ENCODE assay signal across 20 cellular contexts in genomic region chr1:205670143-205670431, GRCh38. TPM values are rescaled to one million over a fixed set of nuclear protein-coding genes. Genes with fewer than 3 reads are reported as not detected.
DNase-seq lines count a peak whose midpoint lies in the region; ATAC-seq, FAIRE-seq and TF ChIP-seq lines count a peak whose summit lies in the region.
"Had no signal": no experiment of that assay in that cellular context is flagged by ENCODE, and none has a peak within 500 bp of the region (broad histone marks: within the 10 kb centered on the region; RNA-seq: fewer than 3 reads in every experiment).

No MANE protein-coding gene starts in this region.

- TF ChIP-seq CTCF in nephron progenitor cell (IDR thresholded peaks at IDR 0.05), result no peak

- POLR2A ChIA-PET in naive thymus-derived CD4-positive, alpha-beta T cell (lab: Charles Lee), result no interaction called here

- no peak for FAIRE-seq in frontal cortex (lab: Jason Lieb, UNC)

- H3K4me3 Mint-ChIP-seq in IgD-negative memory B cell (peak overlapping the region; percentile 72 to 89 (median 81)), nephron progenitor cell (peak overlapping the region; percentile 66)
- H3K4me3 Mint-ChIP-seq in naive thymus-derived CD4-positive, alpha-beta T cell, result no peak overlapping the region
- H3K4me3 Mint-ChIP-seq: activated CD4-positive, alpha-beta T cell treated with anti-CD3 and anti-CD28 coated beads, Interleukin-2, amount 10 ng/mL, durations not matched to agents 7 days and 5 days; activated T-cell treated with anti-CD3 and anti-CD28 coated beads, Interleukin-2, amount 50 U/mL, for 24 hours; effector memory CD8-positive, alpha-beta T cell; T-helper 1 cell treated with Interleukin-12 subunit alpha and Interleukin-12 subunit beta and Interleukin-4 antibody, amounts not matched to agents 30 μg/mL and 1 μg/mL, for 36 hours had no signal

- WGBS in ectodermal cell, 2 experiments, result 23 to 25% methylated on average over 4 of the region's 4 CpGs

- ATAC-seq in naive thymus-derived CD4-positive, alpha-beta T cell, result no peak
- ATAC-seq: activated naive CD4-positive, alpha-beta T cell treated with anti-CD3 and anti-CD28 coated beads, Interleukin-2, amount 50 U/mL, for 72 hours; effector memory CD8-positive, alpha-beta T cell; left ventricle myocardium superior had no signal

- H3K27me3 ChIP-seq in BLaER1 (no peaks in the 10 kb centered on the region), ectodermal cell (ENCODE audit: control insufficient read depth, insufficient read depth, low read length, poor library complexity, severe bottlenecking) (no peaks in the 10 kb centered on the region)
- H3K27me3 ChIP-seq in naive thymus-derived CD4-positive, alpha-beta T cell (ENCODE audit: control insufficient read depth in 2 of 2, insufficient read depth in 2 of 2, low read length in 2 of 2), result no peaks in the 10 kb centered on the region

- intact Hi-C loops in naive thymus-derived CD4-positive, alpha-beta T cell (cut with micrococcal nuclease), result no loop called here

- no peaks in the 10 kb centered on the region for H3K36me3 Mint-ChIP-seq in IgD-negative memory B cell
- no peaks in the 10 kb centered on the region for H3K36me3 Mint-ChIP-seq in nephron progenitor cell (ENCODE audit: low read depth)
- H3K36me3 Mint-ChIP-seq in naive thymus-derived CD4-positive, alpha-beta T cell, result no peaks in the 10 kb centered on the region
- H3K36me3 Mint-ChIP-seq: activated naive CD4-positive, alpha-beta T cell treated with anti-CD3 and anti-CD28 coated beads, Interleukin-2, amount 50 U/mL, for 72 hours had no signal

- H3K27me3 Mint-ChIP-seq in IgD-negative memory B cell, result peaks cover 2% of the 10 kb centered on the region
- peaks cover 11% of the 10 kb centered on the region for H3K27me3 Mint-ChIP-seq in nephron progenitor cell (ENCODE audit: low read depth, poor library complexity)
- H3K27me3 Mint-ChIP-seq in naive thymus-derived CD4-positive, alpha-beta T cell, result peaks cover 0 to 18% (median 8%) of the 10 kb centered on the region in 5 donors

- H4K20me1 ChIP-seq in BLaER1, result no peaks in the 10 kb centered on the region

- no peak overlapping the region for H3K9ac ChIP-seq in BLaER1

- no peak overlapping the region for H3K27ac ChIP-seq in BLaER1
- H3K27ac ChIP-seq in ectodermal cell (ENCODE audit: insufficient read depth, low read depth, low read length, poor library complexity, severe bottlenecking), result peak overlapping the region; percentile 98
- H3K27ac ChIP-seq in naive thymus-derived CD4-positive, alpha-beta T cell (ENCODE audit: low read depth, low read length), result no peak overlapping the region
- H3K27ac ChIP-seq: sigmoid colon had no signal

- H3K36me3 ChIP-seq in BLaER1, result no peaks in the 10 kb centered on the region
- no peaks in the 10 kb centered on the region for H3K36me3 ChIP-seq in ectodermal cell (ENCODE audit: control insufficient read depth, insufficient read depth, low read length)
- H3K36me3 ChIP-seq in naive thymus-derived CD4-positive, alpha-beta T cell (ENCODE audit: control insufficient read depth in 2 of 3, insufficient read depth in 3 of 3, low read length in 3 of 3), result no peaks in the 10 kb centered on the region
- H3K36me3 ChIP-seq: sigmoid colon had no signal

- peaks cover 70% of the 10 kb centered on the region for H3K4me1 ChIP-seq in BLaER1
- peaks cover 80% of the 10 kb centered on the region for H3K4me1 ChIP-seq in ectodermal cell (ENCODE audit: control insufficient read depth, insufficient read depth, low read length)
- H3K4me1 ChIP-seq in naive thymus-derived CD4-positive, alpha-beta T cell (ENCODE audit: control insufficient read depth in 2 of 2, insufficient read depth in 2 of 2, low read length in 2 of 2), result no peaks in the 10 kb centered on the region
- H3K4me1 ChIP-seq: sigmoid colon had no signal

- peaks cover 46 to 59% (median 47%) of the 10 kb centered on the region in 3 donors for H3K4me1 Mint-ChIP-seq in IgD-negative memory B cell
- peaks cover 66% of the 10 kb centered on the region for H3K4me1 Mint-ChIP-seq in nephron progenitor cell
- H3K4me1 Mint-ChIP-seq in naive thymus-derived CD4-positive, alpha-beta T cell, result no peaks in the 10 kb centered on the region

- CTCF ChIA-PET in naive thymus-derived CD4-positive, alpha-beta T cell (lab: Charles Lee), result interaction anchor here (0.6 kb wide), 1 partner anchor 361 kb away, joined by 3 read pairs; no protein-coding TSS in a partner anchor

- H3K4me2 ChIP-seq in BLaER1, result peak overlapping the region; percentile 58; the same call in 1 of the 2 replicates

- DNase-seq in nephron progenitor cell (no peak), frontal cortex (ENCODE audit: low spot score in 2 of 2) (no peak), NCI-H446 (lab: John Stamatoyannopoulos, UW) (no peak)
- no peak for DNase-seq in naive thymus-derived CD4-positive, alpha-beta T cell
- DNase-seq in activated T-cell treated with anti-CD3 and anti-CD28 coated beads, Interleukin-2, amount 50 U/mL, for 48 hours, result no peak
- DNase-seq: ACHN; activated CD4-positive, alpha-beta T cell treated with anti-CD3 and anti-CD28 coated beads, Interleukin-2, amount 10 ng/mL, durations not matched to agents 7 days and 5 days; activated T-cell treated with anti-CD3 and anti-CD28 coated beads, Interleukin-2, amount 50 U/mL, for 24 hours; effector memory CD8-positive, alpha-beta T cell; IMR-90; left ventricle myocardium superior; NCI-H2081; NCI-H748 treated with DMSO at 0.1 percent for 48 hours; sigmoid colon; stimulated activated CD4-positive, alpha-beta T cell treated with anti-CD3 and anti-CD28 coated beads, Interleukin-4, amount 100 ng/mL, for 1 hour had no signal

- H3K9me3 ChIP-seq in BLaER1, result no peaks in the 10 kb centered on the region
- H3K9me3 ChIP-seq in ectodermal cell (ENCODE audit: control insufficient read depth, low read length), result no peaks in the 10 kb centered on the region
- no peaks in the 10 kb centered on the region for H3K9me3 ChIP-seq in naive thymus-derived CD4-positive, alpha-beta T cell (ENCODE audit: control insufficient read depth in 2 of 3, low read length in 3 of 3)
- H3K9me3 ChIP-seq: sigmoid colon had no signal

- peak overlapping the region; percentile 90 to 99 (median 98) for H3K27ac Mint-ChIP-seq in IgD-negative memory B cell
- H3K27ac Mint-ChIP-seq in nephron progenitor cell, result no peak overlapping the region
- H3K27ac Mint-ChIP-seq in naive thymus-derived CD4-positive, alpha-beta T cell, result no peak overlapping the region
- H3K27ac Mint-ChIP-seq: activated CD4-positive, alpha-beta T cell treated with anti-CD3 and anti-CD28 coated beads, Interleukin-2, amount 10 ng/mL, durations not matched to agents 7 days and 5 days; activated naive CD4-positive, alpha-beta T cell treated with anti-CD3 and anti-CD28 coated beads, Interleukin-2, amount 50 U/mL, for 72 hours; activated T-cell treated with anti-CD3 and anti-CD28 coated beads, Interleukin-2, amount 50 U/mL, for 24 hours; effector memory CD8-positive, alpha-beta T cell; T-helper 1 cell treated with Interleukin-12 subunit alpha and Interleukin-12 subunit beta and Interleukin-4 antibody, amounts not matched to agents 30 μg/mL and 1 μg/mL, for 36 hours had no signal

- no peaks in the 10 kb centered on the region for H3K9me3 Mint-ChIP-seq in IgD-negative memory B cell
- no peaks in the 10 kb centered on the region for H3K9me3 Mint-ChIP-seq in nephron progenitor cell
- H3K9me3 Mint-ChIP-seq in naive thymus-derived CD4-positive, alpha-beta T cell, result no peaks in the 10 kb centered on the region
- H3K9me3 Mint-ChIP-seq: activated CD4-positive, alpha-beta T cell treated with anti-CD3 and anti-CD28 coated beads, Interleukin-2, amount 10 ng/mL, durations not matched to agents 7 days and 5 days; activated naive CD4-positive, alpha-beta T cell treated with anti-CD3 and anti-CD28 coated beads, Interleukin-2, amount 50 U/mL, for 72 hours; activated T-cell treated with anti-CD3 and anti-CD28 coated beads, Interleukin-2, amount 50 U/mL, for 24 hours; effector memory CD8-positive, alpha-beta T cell; T-helper 1 cell treated with Interleukin-12 subunit alpha and Interleukin-12 subunit beta and Interleukin-4 antibody, amounts not matched to agents 30 μg/mL and 1 μg/mL, for 36 hours had no signal

- H3K4me3 ChIP-seq in BLaER1 (no peak overlapping the region), ectodermal cell (ENCODE audit: insufficient read depth, low read depth, low read length) (peak overlapping the region; percentile 26)
- no peak overlapping the region for H3K4me3 ChIP-seq in naive thymus-derived CD4-positive, alpha-beta T cell (ENCODE audit: low read length)
- H3K4me3 ChIP-seq: sigmoid colon had no signal

RNA-seq across cellular contexts. Expression of gene SLC45A3, which starts 10.2 kb away (rescaled TPM):
- 1.9 TPM for polyA plus RNA-seq in IgD-negative memory B cell
- 12.3 TPM for polyA plus RNA-seq in ectodermal cell (2013, experiment 1 of 4)
- 17.0 TPM for polyA plus RNA-seq in ectodermal cell (2013, experiment 2 of 4)
- polyA plus RNA-seq in ectodermal cell (2013, experiment 3 of 4), result 15.1 TPM
- polyA plus RNA-seq in ectodermal cell (2013, experiment 4 of 4), result 15.6 TPM
- 2.0 TPM for total RNA-seq in frontal cortex
- 1 to 10 TPM in 2 of 5 experiments, under 1 TPM in 3; 0.10 to 8.7 (median 0.54) TPM for total RNA-seq in naive thymus-derived CD4-positive, alpha-beta T cell
- polyA plus RNA-seq in naive thymus-derived CD4-positive, alpha-beta T cell, result not detected

RNA-seq across cellular contexts. Expression of gene ELK4, which starts 38.3 kb away (rescaled TPM):
- polyA plus RNA-seq in IgD-negative memory B cell, result 4.7 TPM
- 21.6 TPM for polyA plus RNA-seq in ectodermal cell (2013, experiment 1 of 4)
- polyA plus RNA-seq in ectodermal cell (2013, experiment 2 of 4), result 22.1 TPM
- polyA plus RNA-seq in ectodermal cell (2013, experiment 3 of 4), result 11.5 TPM
- polyA plus RNA-seq in ectodermal cell (2013, experiment 4 of 4), result 13.8 TPM
- 6.9 TPM for total RNA-seq in frontal cortex
- 100 to 1,000 TPM; 104 to 250 (median 156) TPM for total RNA-seq in naive thymus-derived CD4-positive, alpha-beta T cell
- polyA plus RNA-seq in naive thymus-derived CD4-positive, alpha-beta T cell, result 1 to 10 TPM; 4.0 to 7.3 TPM

Comparison
In these comparisons a context has a peak if more than half of its experiments do, and no peak if none do; other contexts are left out.
1. H3K27ac Mint-ChIP-seq: peak in IgD-negative memory B cell (3 of 3); none in nephron progenitor cell (single experiment) and naive thymus-derived CD4-positive, alpha-beta T cell (0 of 9).
2. H3K4me3 Mint-ChIP-seq: peak in IgD-negative memory B cell (4 of 4) and nephron progenitor cell (single experiment); none in naive thymus-derived CD4-positive, alpha-beta T cell (0 of 10).
3. RNA of gene ELK4, which starts 38.3 kb away (total RNA-seq): 104 to 250 TPM in naive thymus-derived CD4-positive, alpha-beta T cell; 6.9 TPM in frontal cortex (single experiment); every median in the first group is over 10 times any median in the second.